In the genomic region with DNA sequence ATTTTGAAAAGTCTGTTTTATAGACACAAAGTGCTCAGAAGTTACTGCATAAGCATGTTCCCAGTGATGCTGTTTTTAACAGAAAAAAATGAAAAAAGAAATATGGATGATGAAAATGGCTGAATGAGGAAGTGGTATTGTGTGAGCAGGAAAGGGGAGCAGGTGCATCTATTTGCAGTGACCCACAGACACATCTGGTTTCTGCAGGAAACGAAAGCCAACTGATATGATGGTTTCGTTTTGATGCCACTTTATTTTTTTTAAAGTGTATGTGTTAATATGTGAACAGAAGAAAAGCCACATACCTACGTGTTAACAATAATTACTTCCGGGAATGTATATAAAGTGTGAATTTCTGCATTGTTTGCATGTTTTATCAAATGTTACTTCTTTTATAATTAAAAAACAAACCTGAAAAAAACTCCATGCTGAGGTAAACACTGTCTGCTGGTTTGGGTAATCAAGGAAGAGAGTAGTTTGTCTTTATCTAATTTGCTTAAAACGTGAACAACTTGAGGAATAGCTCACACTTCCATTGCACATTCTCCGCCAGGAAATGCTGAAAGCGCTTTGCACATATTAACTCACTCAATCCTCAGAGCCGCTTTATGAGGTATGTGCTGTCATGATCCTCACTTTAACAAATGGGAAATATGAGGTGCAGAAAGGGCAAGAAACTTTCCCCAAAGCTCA, we compare ENCODE assay signal across 8 cellular contexts.
DNase-seq lines count a peak whose midpoint lies in the region; ATAC-seq and TF ChIP-seq lines count a peak whose summit lies in the region.

No MANE protein-coding gene starts in this region.

- H4K8ac ChIP-seq in mesendoderm (ENCODE audit: low read depth, low read length): no peak overlapping the region

- peaks cover 4% of the 10 kb centered on the region; the same call in 1 of the 2 replicates for H3F3A ChIP-seq in OCI-LY1 (ENCODE audit: insufficient read depth, low read length)

- H3K79me2 ChIP-seq in OCI-LY1 (ENCODE audit: insufficient read depth, low read length) (no peaks in the 10 kb centered on the region), mesendoderm (ENCODE audit: control insufficient read depth, insufficient read depth, low read length) (no peaks in the 10 kb centered on the region)

- H2BK5ac ChIP-seq in mesendoderm (ENCODE audit: low read length): no peak overlapping the region

- H3K56ac ChIP-seq in mesendoderm (ENCODE audit: low read length): no peak overlapping the region

- 0 out of 2 replicates have a peak, but pooled peaks cover 2% of the 10 kb centered on the region for H3K9me3 ChIP-seq in OCI-LY1 (ENCODE audit: low read length)

- WGBS in mesendoderm (ENCODE audit: extremely low coverage, insufficient coverage, low lambda C conversion rate): no CpG with 5 or more reads among the region's 8 CpGs

- no peak overlapping the region for H3K18ac ChIP-seq in mesendoderm (ENCODE audit: low read length)

- H3K4me2 ChIP-seq in OCI-LY1 (ENCODE audit: low read length) (peak overlapping the region; percentile 59), mesendoderm (ENCODE audit: low read length) (no peak overlapping the region)

- DNase-seq in stimulated activated CD4-positive, alpha-beta T cell treated with anti-CD3 and anti-CD28 coated beads, Interleukin-15, amount 100 ng/mL, for 24 hours: peak; percentile 16
- DNase-seq in stimulated activated CD4-positive, alpha-beta T cell treated with anti-CD3 and anti-CD28 coated beads, Interleukin-4, amount 100 ng/mL, for 24 hours: no peak
- DNase-seq in mesendoderm (no peak), foreskin keratinocyte (no peak), brain microvascular endothelial cell (no peak), C1 segment of cervical spinal cord (lab: John Stamatoyannopoulos, UW) (no peak)

- peak overlapping the region; percentile 99 for H3K27ac ChIP-seq in OCI-LY1 (ENCODE audit: low read depth, low read length, poor library complexity, severe bottlenecking)
- H3K27ac ChIP-seq in mesendoderm (ENCODE audit: low read depth, low read length): no peak overlapping the region
- no peak overlapping the region for H3K27ac ChIP-seq in foreskin keratinocyte
- H3K27ac ChIP-seq in brain microvascular endothelial cell: no peak overlapping the region

- H2AFZ ChIP-seq in OCI-LY1 (ENCODE audit: low read length): no peak overlapping the region

- no peaks in the 10 kb centered on the region for H3K27me3 ChIP-seq in OCI-LY1 (ENCODE audit: insufficient read depth, low read length)
- no peaks in the 10 kb centered on the region for H3K27me3 ChIP-seq in mesendoderm (ENCODE audit: insufficient read depth, low read length, poor library complexity)
- no peaks in the 10 kb centered on the region for H3K27me3 ChIP-seq in foreskin keratinocyte
- H3K27me3 ChIP-seq in brain microvascular endothelial cell (replicated peaks): no peaks in the 10 kb centered on the region

- H2BK120ac ChIP-seq in mesendoderm (ENCODE audit: low read depth, low read length): no peak overlapping the region

- H3K79me1 ChIP-seq in mesendoderm (ENCODE audit: low read length): no peaks in the 10 kb centered on the region

- H2AK5ac ChIP-seq in mesendoderm (ENCODE audit: low read length): no peak overlapping the region

- H3K9me2 ChIP-seq in OCI-LY1 (ENCODE audit: low read depth, low read length): no peaks in the 10 kb centered on the region

- no peak for TF ChIP-seq CTCF in OCI-LY1 (IDR thresholded peaks at IDR 0.05; ENCODE audit: low read length)
- TF ChIP-seq CTCF in foreskin keratinocyte (conservative IDR thresholded peaks at IDR 0.05): no peak
- TF ChIP-seq CTCF in brain microvascular endothelial cell (IDR thresholded peaks at IDR 0.05; ENCODE audit: low read depth, low read length, missing control alignments): no peak

- H3K4me1 ChIP-seq in OCI-LY1 (ENCODE audit: insufficient read depth, low read length, severe bottlenecking) (peaks cover 84% of the 10 kb centered on the region), mesendoderm (ENCODE audit: control insufficient read depth, low read depth, low read length) (no peaks in the 10 kb centered on the region), foreskin keratinocyte (no peaks in the 10 kb centered on the region)

- H2BK15ac ChIP-seq in mesendoderm (replicated peaks; ENCODE audit: low read depth): no peak overlapping the region

- in situ Hi-C loops in brain microvascular endothelial cell (cut with HindIII; ENCODE audit: low pct_ligation_motif_present, low sequenced_read_pairs): no loop called here

- peak overlapping the region; percentile 38 for H3K4me3 ChIP-seq in OCI-LY1 (ENCODE audit: low read depth, low read length, poor library complexity, severe bottlenecking)
- H3K4me3 ChIP-seq in mesendoderm (ENCODE audit: low read length): no peak overlapping the region
- no peak overlapping the region for H3K4me3 ChIP-seq in brain microvascular endothelial cell (ENCODE audit: low read depth, low read length)

- H4K20me1 ChIP-seq in OCI-LY1 (ENCODE audit: insufficient read depth, low read length): no peaks in the 10 kb centered on the region

- H3K36me3 ChIP-seq in OCI-LY1 (ENCODE audit: insufficient read depth, low read length) (no peaks in the 10 kb centered on the region), mesendoderm (ENCODE audit: control insufficient read depth, insufficient read depth, low read length) (no peaks in the 10 kb centered on the region), brain microvascular endothelial cell (replicated peaks) (no peaks in the 10 kb centered on the region)

- H3K9ac ChIP-seq in OCI-LY1 (ENCODE audit: low read length) (peak overlapping the region; percentile 79), mesendoderm (ENCODE audit: low read length) (no peak overlapping the region)

- no peak overlapping the region for H3K23ac ChIP-seq in mesendoderm (ENCODE audit: low read length)

- peak; percentile 89 for ATAC-seq in HG02943 (IDR thresholded peaks at IDR 0.05; ENCODE audit: low read depth, unreplicated experiment)
- no peak for ATAC-seq in foreskin keratinocyte

- H4K5ac ChIP-seq in mesendoderm (ENCODE audit: low read length): no peak overlapping the region

- H3K4ac ChIP-seq in mesendoderm (ENCODE audit: low read depth, low read length): no peak overlapping the region
